Comparison of ENCODE assay signal across 10 cellular contexts in the genomic region with DNA sequence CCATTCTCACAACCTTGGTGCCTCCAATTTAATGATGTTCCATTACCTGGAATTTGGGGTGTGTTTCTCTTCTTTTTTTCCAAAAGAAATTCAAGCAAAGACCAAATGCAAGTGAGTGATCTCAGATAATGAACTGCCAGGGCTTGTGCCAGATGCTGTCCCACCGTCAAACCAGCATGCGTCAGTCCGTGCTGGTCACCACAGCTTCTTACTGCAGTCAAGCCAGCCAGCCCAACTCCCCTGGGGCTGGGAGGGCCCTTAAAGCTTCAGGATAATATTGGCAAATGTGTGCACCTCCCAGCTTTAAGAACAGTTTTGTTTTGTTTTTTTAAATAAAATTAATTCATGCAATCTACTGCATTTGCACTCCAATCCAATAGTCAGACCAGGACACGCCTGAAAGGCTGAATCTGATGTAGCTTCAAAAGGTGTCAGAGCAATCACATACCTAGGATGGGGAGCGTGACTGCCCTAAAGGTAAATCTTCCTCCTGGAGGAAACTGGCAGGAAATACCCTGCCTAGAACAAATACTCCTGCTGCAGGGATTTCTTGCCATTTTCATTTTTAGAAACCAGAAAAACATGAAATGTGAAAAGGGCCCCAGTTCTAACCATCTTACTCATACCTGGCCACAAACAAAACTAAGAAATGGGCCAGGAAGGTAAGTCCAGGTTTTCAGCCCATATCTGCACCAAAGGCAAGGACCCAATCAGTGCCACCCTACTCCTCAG. TPM values are rescaled to one million over a fixed set of nuclear protein-coding genes. Genes with fewer than 3 reads are reported as not detected.
DNase-seq lines count a peak whose midpoint lies in the region; ATAC-seq and TF ChIP-seq lines count a peak whose summit lies in the region.
"Had no signal": no experiment of that assay in that cellular context is flagged by ENCODE, and none has a peak within 500 bp of the region (broad histone marks: within the 10 kb centered on the region; RNA-seq: fewer than 3 reads in every experiment).

No MANE protein-coding gene starts in this region.

- DNase-seq in mammary epithelial cell = peak; percentile 17
- peak; percentile 84 to 95 for DNase-seq in lower leg skin (ENCODE audit: low spot score in 2 of 2)
- peak; percentile 92 to 96 for DNase-seq in tibial artery
- DNase-seq in ureter (ENCODE audit: low spot score) = no peak
- DNase-seq in NCI-H774 (lab: John Stamatoyannopoulos, UW) = no peak
- DNase-seq: activated CD4-positive, alpha-beta memory T cell treated with anti-CD3 and anti-CD28 coated beads for 36 hours; amniotic stem cell had no signal

- BruUV-seq in mammary epithelial cell (replicated peaks; lab: Mats Ljungman, UMichigan) = no TSS peak

- H3K36me3 ChIP-seq in KMS-11 (ENCODE audit: insufficient read depth) = no peaks in the 10 kb centered on the region
- no peaks in the 10 kb centered on the region for H3K36me3 ChIP-seq in mammary epithelial cell (ENCODE audit: insufficient read depth, low read length)
- no peaks in the 10 kb centered on the region for H3K36me3 ChIP-seq in tibial artery
- H3K36me3 ChIP-seq: SJCRH30 had no signal

- TF ChIP-seq CTCF in KMS-11 (conservative IDR thresholded peaks at IDR 0.05; ENCODE audit: low read depth, low read length) (no peak), mammary epithelial cell (conservative IDR thresholded peaks at IDR 0.05 in 1 of 2, IDR thresholded peaks at IDR 0.05 in 1 of 2; ENCODE audit: extremely low read depth in 1 of 2, insufficient read depth in 1 of 2, low read depth in 1 of 2, low read length in 2 of 2) (no peak), lower leg skin (IDR thresholded peaks at IDR 0.05) (no peak), tibial artery (IDR thresholded peaks at IDR 0.05) (no peak)

- H3K79me2 ChIP-seq in KMS-11 (ENCODE audit: insufficient read depth, low read depth) (no peaks in the 10 kb centered on the region), mammary epithelial cell (ENCODE audit: insufficient read depth, low read length) (no peaks in the 10 kb centered on the region)

- H2AFZ ChIP-seq in KMS-11 (ENCODE audit: low read depth) (peak overlapping the region; percentile 74; the same call in 1 of the 2 replicates), mammary epithelial cell (ENCODE audit: low read depth, low read length) (peak overlapping the region; percentile 77)

- H3K27ac ChIP-seq in KMS-11 (peak overlapping the region; percentile 55), mammary epithelial cell (ENCODE audit: insufficient read depth, low read depth, low read length) (no peak overlapping the region), tibial artery (peak overlapping the region; percentile 72 to 75)
- H3K27ac ChIP-seq: SJCRH30 had no signal

- H3K9me3 ChIP-seq in mammary epithelial cell (replicated peaks; ENCODE audit: insufficient read depth, low read length) (no peaks in the 10 kb centered on the region), tibial artery (no peaks in the 10 kb centered on the region)
- H3K9me3 ChIP-seq: SJCRH30 had no signal

- H3K4me2 ChIP-seq in KMS-11 (peak overlapping the region; percentile 66; the same call in 1 of the 2 replicates), mammary epithelial cell (ENCODE audit: insufficient read depth, low read depth, low read length) (peak overlapping the region; percentile 42)

- H3K27me3 ChIP-seq in KMS-11 (ENCODE audit: insufficient read depth, low read depth) (no peaks in the 10 kb centered on the region), mammary epithelial cell (ENCODE audit: insufficient read depth, low read length) (no peaks in the 10 kb centered on the region), tibial artery (no peaks in the 10 kb centered on the region)
- H3K27me3 ChIP-seq: SJCRH30 had no signal

- dilution Hi-C loops in mammary epithelial cell (cut with HindIII; ENCODE audit: low sequenced_read_pairs) = no loop called here

- TF ChIP-seq POLR2A in lower leg skin (IDR thresholded peaks at IDR 0.05) = no peak

- CTCF ChIA-PET in mammary epithelial cell (lab: Charles Lee; ENCODE audit: low non-redundant PET) = no interaction called here

- intact Hi-C loops in mammary epithelial cell (cut with micrococcal nuclease) = no loop called here
- intact Hi-C loops in lower leg skin (cut with DNase I; ENCODE audit: low total_unique reads) = no loop called here
- intact Hi-C loops in tibial artery (cut with DNase I; ENCODE audit: low total_unique reads) = no loop called here

- H4K20me1 ChIP-seq in KMS-11 (ENCODE audit: insufficient read depth) = no peaks in the 10 kb centered on the region
- no peaks in the 10 kb centered on the region for H4K20me1 ChIP-seq in mammary epithelial cell (ENCODE audit: insufficient read depth, low read length)

- 2% methylated on average over 5 of the region's 5 CpGs for WGBS in mammary epithelial cell (ENCODE audit: low coverage, missing lambda C conversion rate)
- WGBS in lower leg skin, 2 donors = 15 to 30% methylated on average over 5 of the region's 5 CpGs

- ATAC-seq in HG03439 (IDR thresholded peaks at IDR 0.05; ENCODE audit: unreplicated experiment) = no peak

- H3K4me3 ChIP-seq in KMS-11 (IDR thresholded peaks at IDR 0.05; ENCODE audit: insufficient read depth, low read depth, low read length) (no peak overlapping the region), mammary epithelial cell (replicated peaks in 1 of 3; ENCODE audit: insufficient read depth in 1 of 3, low read depth in 2 of 3, low read length in 3 of 3) (no peak overlapping the region), lower leg skin (ENCODE audit: low read depth, poor library complexity, severe bottlenecking) (no peak overlapping the region), tibial artery (peak overlapping the region in 1 of 2 donors; percentile 26)
- H3K4me3 ChIP-seq: SJCRH30 had no signal

- H3K9ac ChIP-seq in KMS-11 = peak overlapping the region; percentile 6; the same call in 1 of the 2 replicates
- no peak overlapping the region for H3K9ac ChIP-seq in mammary epithelial cell (ENCODE audit: insufficient read depth, low read length)

- H3K4me1 ChIP-seq in KMS-11 (ENCODE audit: low read depth, poor library complexity, severe bottlenecking) (peaks cover 59% of the 10 kb centered on the region), mammary epithelial cell (ENCODE audit: insufficient read depth, low read length) (peaks cover 16% of the 10 kb centered on the region), tibial artery (peaks cover 11 to 75% (median 52%) of the 10 kb centered on the region in 4 donors)

- in situ Hi-C loops in mammary epithelial cell (cut with MboI; ENCODE audit: low sequenced_read_pairs in 2 of 2) = no loop called here

RNA-seq across cellular contexts. Expression of gene SP3, which starts 26.9 kb away (rescaled TPM):
- total RNA-seq in mammary epithelial cell (10 to 100 TPM; 64.1 to 79.5 TPM), lower leg skin (100 to 1,000 TPM in 3 of 4 donors, 10 to 100 TPM in 1; 99.1 to 209 (median 124) TPM), ureter (104 TPM)
- polyA plus RNA-seq in mammary epithelial cell = 28.5 TPM
- polyA minus RNA-seq in mammary epithelial cell = 87.4 TPM

Comparison
In these comparisons a context has a peak if more than half of its experiments do, and no peak if none do; other contexts are left out.
1. DNase-seq: peak in mammary epithelial cell (single experiment), lower leg skin (2 of 2) and tibial artery (2 of 2); none in ureter (single experiment) and NCI-H774 (single experiment).